In the genomic region with DNA sequence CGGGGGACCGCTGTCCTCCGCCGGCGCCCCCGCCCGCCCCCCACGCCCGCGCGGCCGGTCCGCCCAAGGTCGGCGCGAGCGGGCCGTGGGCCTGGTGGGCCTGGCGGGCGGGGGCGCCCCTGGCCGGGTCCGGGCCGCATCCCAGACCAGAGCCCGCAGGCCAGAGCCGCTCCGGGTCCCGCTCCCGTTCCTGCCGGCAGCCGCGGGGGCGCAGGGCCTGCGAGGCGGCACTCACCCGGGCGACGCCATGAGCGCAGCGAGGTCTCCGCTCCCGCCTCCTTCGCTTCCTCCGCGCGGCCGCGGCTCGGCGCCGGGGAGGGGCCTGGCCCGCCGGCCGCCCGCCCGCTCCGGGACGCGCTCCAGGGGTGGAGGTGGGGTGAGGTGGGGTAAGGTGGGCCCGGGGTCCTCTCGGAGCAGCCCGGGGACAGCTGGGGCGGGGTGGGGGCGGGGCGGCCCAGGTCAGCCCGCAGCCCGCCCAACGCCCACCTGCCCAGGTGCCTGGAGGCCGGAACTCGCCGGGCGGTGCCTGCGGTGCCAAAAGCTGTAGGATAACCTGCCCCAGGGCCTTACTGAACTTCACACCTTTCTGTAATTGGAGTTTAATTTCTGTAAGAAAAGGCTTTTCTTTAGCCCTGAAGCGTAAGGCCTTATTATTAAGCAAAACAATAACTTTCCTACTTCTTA, we compare ENCODE assay signal across 1 cellular context.
TF ChIP-seq lines count a peak whose summit lies in the region.

A gene with protein sequence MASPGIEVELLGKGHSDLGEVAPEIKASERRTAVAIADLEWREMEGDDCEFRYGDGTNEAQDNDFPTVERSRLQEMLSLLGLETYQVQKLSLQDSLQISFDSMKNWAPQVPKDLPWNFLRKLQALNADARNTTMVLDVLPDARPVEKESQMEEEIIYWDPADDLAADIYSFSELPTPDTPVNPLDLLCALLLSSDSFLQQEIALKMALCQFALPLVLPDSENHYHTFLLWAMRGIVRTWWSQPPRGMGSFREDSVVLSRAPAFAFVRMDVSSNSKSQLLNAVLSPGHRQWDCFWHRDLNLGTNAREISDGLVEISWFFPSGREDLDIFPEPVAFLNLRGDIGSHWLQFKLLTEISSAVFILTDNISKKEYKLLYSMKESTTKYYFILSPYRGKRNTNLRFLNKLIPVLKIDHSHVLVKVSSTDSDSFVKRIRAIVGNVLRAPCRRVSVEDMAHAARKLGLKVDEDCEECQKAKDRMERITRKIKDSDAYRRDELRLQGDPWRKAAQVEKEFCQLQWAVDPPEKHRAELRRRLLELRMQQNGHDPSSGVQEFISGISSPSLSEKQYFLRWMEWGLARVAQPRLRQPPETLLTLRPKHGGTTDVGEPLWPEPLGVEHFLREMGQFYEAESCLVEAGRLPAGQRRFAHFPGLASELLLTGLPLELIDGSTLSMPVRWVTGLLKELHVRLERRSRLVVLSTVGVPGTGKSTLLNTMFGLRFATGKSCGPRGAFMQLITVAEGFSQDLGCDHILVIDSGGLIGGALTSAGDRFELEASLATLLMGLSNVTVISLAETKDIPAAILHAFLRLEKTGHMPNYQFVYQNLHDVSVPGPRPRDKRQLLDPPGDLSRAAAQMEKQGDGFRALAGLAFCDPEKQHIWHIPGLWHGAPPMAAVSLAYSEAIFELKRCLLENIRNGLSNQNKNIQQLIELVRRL (minus strand): TSS at position 270 of the 684 bp plus-strand sequence. CDS start 21 bp downstream, at position 249.

TF ChIP-seq in K562, 482 proteins besides CTCF, POLR2A, EP300 and RAD21 (continued from another document and continues in another):
- TF ChIP-seq CAMTA2 (CRISPR knock-in tag; conservative IDR thresholded peaks at IDR 0.05): no peak
- TF ChIP-seq, protein P1, sequence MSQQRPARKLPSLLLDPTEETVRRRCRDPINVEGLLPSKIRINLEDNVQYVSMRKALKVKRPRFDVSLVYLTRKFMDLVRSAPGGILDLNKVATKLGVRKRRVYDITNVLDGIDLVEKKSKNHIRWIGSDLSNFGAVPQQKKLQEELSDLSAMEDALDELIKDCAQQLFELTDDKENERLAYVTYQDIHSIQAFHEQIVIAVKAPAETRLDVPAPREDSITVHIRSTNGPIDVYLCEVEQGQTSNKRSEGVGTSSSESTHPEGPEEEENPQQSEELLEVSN (IDR thresholded peaks at IDR 0.05; ENCODE audit: borderline replicate concordance in 1 of 2, extremely low read depth in 1 of 2, insufficient read depth in 1 of 2, insufficient read length in 1 of 2, low read depth in 1 of 2, low read length in 1 of 2, poor library complexity in 1 of 2, severe bottlenecking in 1 of 2): peak; percentile 76 to 92
- peak; percentile 91 for TF ChIP-seq POLR2G (IDR thresholded peaks at IDR 0.05; ENCODE audit: low read depth, low read length)
- no peak for TF ChIP-seq BACH1 (tag; IDR thresholded peaks at IDR 0.05)
- TF ChIP-seq ERF (CRISPR knock-in tag; IDR thresholded peaks at IDR 0.05): 0 out of 2 replicates have a peak, but pooled peaks have one; percentile 32
- TF ChIP-seq ESRRB (CRISPR knock-in tag; IDR thresholded peaks at IDR 0.05; ENCODE audit: borderline replicate concordance): no peak
- TF ChIP-seq EGR1 (conservative IDR thresholded peaks at IDR 0.05): peak; percentile 55
- no peak for TF ChIP-seq ZFP1 (CRISPR knock-in tag; IDR thresholded peaks at IDR 0.05)
- TF ChIP-seq CCNT2 (IDR thresholded peaks at IDR 0.05; ENCODE audit: borderline replicate concordance, extremely low read depth, insufficient read length, low read depth, low read length): peak; percentile 57
- peak; percentile 84; the same call in 1 of the 2 replicates for TF ChIP-seq PHF8 (IDR thresholded peaks at IDR 0.05; ENCODE audit: borderline replicate concordance, low read length)
- no peak for TF ChIP-seq DIDO1 (tag; IDR thresholded peaks at IDR 0.05; ENCODE audit: low read depth)
- no peak for TF ChIP-seq TAF7 (tag; IDR thresholded peaks at IDR 0.05)
- TF ChIP-seq MCM7 (IDR thresholded peaks at IDR 0.05): no peak
- TF ChIP-seq RUNX1 (IDR thresholded peaks at IDR 0.05; ENCODE audit: low read depth): no peak
- TF ChIP-seq, protein P2, sequence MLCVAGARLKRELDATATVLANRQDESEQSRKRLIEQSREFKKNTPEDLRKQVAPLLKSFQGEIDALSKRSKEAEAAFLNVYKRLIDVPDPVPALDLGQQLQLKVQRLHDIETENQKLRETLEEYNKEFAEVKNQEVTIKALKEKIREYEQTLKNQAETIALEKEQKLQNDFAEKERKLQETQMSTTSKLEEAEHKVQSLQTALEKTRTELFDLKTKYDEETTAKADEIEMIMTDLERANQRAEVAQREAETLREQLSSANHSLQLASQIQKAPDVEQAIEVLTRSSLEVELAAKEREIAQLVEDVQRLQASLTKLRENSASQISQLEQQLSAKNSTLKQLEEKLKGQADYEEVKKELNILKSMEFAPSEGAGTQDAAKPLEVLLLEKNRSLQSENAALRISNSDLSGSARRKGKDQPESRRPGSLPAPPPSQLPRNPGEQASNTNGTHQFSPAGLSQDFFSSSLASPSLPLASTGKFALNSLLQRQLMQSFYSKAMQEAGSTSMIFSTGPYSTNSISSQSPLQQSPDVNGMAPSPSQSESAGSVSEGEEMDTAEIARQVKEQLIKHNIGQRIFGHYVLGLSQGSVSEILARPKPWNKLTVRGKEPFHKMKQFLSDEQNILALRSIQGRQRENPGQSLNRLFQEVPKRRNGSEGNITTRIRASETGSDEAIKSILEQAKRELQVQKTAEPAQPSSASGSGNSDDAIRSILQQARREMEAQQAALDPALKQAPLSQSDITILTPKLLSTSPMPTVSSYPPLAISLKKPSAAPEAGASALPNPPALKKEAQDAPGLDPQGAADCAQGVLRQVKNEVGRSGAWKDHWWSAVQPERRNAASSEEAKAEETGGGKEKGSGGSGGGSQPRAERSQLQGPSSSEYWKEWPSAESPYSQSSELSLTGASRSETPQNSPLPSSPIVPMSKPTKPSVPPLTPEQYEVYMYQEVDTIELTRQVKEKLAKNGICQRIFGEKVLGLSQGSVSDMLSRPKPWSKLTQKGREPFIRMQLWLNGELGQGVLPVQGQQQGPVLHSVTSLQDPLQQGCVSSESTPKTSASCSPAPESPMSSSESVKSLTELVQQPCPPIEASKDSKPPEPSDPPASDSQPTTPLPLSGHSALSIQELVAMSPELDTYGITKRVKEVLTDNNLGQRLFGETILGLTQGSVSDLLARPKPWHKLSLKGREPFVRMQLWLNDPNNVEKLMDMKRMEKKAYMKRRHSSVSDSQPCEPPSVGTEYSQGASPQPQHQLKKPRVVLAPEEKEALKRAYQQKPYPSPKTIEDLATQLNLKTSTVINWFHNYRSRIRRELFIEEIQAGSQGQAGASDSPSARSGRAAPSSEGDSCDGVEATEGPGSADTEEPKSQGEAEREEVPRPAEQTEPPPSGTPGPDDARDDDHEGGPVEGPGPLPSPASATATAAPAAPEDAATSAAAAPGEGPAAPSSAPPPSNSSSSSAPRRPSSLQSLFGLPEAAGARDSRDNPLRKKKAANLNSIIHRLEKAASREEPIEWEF (CRISPR knock-in tag; IDR thresholded peaks at IDR 0.05): no peak
- no peak for TF ChIP-seq ELF1 (tag; IDR thresholded peaks at IDR 0.05)
- TF ChIP-seq, protein P3, sequence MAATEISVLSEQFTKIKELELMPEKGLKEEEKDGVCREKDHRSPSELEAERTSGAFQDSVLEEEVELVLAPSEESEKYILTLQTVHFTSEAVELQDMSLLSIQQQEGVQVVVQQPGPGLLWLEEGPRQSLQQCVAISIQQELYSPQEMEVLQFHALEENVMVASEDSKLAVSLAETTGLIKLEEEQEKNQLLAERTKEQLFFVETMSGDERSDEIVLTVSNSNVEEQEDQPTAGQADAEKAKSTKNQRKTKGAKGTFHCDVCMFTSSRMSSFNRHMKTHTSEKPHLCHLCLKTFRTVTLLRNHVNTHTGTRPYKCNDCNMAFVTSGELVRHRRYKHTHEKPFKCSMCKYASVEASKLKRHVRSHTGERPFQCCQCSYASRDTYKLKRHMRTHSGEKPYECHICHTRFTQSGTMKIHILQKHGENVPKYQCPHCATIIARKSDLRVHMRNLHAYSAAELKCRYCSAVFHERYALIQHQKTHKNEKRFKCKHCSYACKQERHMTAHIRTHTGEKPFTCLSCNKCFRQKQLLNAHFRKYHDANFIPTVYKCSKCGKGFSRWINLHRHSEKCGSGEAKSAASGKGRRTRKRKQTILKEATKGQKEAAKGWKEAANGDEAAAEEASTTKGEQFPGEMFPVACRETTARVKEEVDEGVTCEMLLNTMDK (IDR thresholded peaks at IDR 0.05; ENCODE audit: borderline replicate concordance, insufficient read depth, low read depth, low read length, poor library complexity, severe bottlenecking): no peak
- no peak for TF ChIP-seq PHTF2 (CRISPR knock-in tag; IDR thresholded peaks at IDR 0.05)
- no peak for TF ChIP-seq BCOR (IDR thresholded peaks at IDR 0.05)
- TF ChIP-seq ZNF699 (CRISPR knock-in tag; IDR thresholded peaks at IDR 0.05; ENCODE audit: insufficient replicate concordance): no peak
- no peak for TF ChIP-seq KLF6 (CRISPR knock-in tag; IDR thresholded peaks at IDR 0.05; ENCODE audit: borderline replicate concordance)
- no peak for TF ChIP-seq ZNF165 (CRISPR knock-in tag; IDR thresholded peaks at IDR 0.05; ENCODE audit: borderline replicate concordance)
- TF ChIP-seq, protein P4, sequence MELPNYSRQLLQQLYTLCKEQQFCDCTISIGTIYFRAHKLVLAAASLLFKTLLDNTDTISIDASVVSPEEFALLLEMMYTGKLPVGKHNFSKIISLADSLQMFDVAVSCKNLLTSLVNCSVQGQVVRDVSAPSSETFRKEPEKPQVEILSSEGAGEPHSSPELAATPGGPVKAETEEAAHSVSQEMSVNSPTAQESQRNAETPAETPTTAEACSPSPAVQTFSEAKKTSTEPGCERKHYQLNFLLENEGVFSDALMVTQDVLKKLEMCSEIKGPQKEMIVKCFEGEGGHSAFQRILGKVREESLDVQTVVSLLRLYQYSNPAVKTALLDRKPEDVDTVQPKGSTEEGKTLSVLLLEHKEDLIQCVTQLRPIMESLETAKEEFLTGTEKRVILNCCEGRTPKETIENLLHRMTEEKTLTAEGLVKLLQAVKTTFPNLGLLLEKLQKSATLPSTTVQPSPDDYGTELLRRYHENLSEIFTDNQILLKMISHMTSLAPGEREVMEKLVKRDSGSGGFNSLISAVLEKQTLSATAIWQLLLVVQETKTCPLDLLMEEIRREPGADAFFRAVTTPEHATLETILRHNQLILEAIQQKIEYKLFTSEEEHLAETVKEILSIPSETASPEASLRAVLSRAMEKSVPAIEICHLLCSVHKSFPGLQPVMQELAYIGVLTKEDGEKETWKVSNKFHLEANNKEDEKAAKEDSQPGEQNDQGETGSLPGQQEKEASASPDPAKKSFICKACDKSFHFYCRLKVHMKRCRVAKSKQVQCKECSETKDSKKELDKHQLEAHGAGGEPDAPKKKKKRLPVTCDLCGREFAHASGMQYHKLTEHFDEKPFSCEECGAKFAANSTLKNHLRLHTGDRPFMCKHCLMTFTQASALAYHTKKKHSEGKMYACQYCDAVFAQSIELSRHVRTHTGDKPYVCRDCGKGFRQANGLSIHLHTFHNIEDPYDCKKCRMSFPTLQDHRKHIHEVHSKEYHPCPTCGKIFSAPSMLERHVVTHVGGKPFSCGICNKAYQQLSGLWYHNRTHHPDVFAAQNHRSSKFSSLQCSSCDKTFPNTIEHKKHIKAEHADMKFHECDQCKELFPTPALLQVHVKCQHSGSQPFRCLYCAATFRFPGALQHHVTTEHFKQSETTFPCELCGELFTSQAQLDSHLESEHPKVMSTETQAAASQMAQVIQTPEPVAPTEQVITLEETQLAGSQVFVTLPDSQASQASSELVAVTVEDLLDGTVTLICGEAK (IDR thresholded peaks at IDR 0.05): 0 out of 2 replicates have a peak, but pooled peaks have one; percentile 16
- TF ChIP-seq, protein P4 (CRISPR knock-in tag; IDR thresholded peaks at IDR 0.05): no peak
- no peak for TF ChIP-seq TCF7 (IDR thresholded peaks at IDR 0.05; ENCODE audit: borderline replicate concordance)
- no peak for TF ChIP-seq NCOA6 (IDR thresholded peaks at IDR 0.05)
- TF ChIP-seq, protein P5, sequence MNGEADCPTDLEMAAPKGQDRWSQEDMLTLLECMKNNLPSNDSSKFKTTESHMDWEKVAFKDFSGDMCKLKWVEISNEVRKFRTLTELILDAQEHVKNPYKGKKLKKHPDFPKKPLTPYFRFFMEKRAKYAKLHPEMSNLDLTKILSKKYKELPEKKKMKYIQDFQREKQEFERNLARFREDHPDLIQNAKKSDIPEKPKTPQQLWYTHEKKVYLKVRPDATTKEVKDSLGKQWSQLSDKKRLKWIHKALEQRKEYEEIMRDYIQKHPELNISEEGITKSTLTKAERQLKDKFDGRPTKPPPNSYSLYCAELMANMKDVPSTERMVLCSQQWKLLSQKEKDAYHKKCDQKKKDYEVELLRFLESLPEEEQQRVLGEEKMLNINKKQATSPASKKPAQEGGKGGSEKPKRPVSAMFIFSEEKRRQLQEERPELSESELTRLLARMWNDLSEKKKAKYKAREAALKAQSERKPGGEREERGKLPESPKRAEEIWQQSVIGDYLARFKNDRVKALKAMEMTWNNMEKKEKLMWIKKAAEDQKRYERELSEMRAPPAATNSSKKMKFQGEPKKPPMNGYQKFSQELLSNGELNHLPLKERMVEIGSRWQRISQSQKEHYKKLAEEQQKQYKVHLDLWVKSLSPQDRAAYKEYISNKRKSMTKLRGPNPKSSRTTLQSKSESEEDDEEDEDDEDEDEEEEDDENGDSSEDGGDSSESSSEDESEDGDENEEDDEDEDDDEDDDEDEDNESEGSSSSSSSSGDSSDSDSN (IDR thresholded peaks at IDR 0.05; ENCODE audit: borderline replicate concordance in 1 of 2, low read depth in 2 of 2, low read length in 2 of 2): peak in 1 of 2 experiments; percentile 48; a peak in 1 of 4 replicates
